In the genomic region with DNA sequence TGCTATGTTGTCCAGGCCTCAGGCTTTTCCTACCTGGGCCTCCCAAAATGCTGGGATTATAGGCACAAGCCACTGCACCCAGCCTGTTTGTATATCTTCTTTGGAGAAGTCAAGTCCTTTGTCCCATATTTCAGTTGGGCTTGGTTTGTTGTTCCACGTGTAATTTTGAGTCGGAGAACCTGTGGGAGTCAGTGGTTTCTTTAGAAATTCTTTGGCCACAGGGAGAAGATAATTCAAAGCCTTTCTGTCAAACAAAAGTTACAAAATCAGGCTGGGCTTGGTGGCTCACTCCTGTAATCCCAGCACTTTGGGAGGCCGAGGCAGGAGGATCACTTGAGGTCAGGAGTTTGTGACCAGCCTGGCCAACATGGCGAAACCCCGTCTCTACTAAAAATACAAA, we compare ENCODE assay signal across 4 cellular contexts. TPM values are rescaled to one million over a fixed set of nuclear protein-coding genes. Genes with fewer than 3 reads are reported as not detected.
"Had no signal": no experiment of that assay in that cellular context is flagged by ENCODE, and none has a peak within 500 bp of the region (broad histone marks: within the 10 kb centered on the region; RNA-seq: fewer than 3 reads in every experiment).

No MANE protein-coding gene starts in this region.

RNA-seq across cellular contexts. Expression of a gene that starts 29.7 kb away (rescaled TPM):
- total RNA-seq: mammary epithelial cell; naive thymus-derived CD8-positive, alpha-beta T cell; progenitor cell of endocrine pancreas; temporal lobe had no signal
